Comparison of ENCODE assay signal across 8 cellular contexts in the genomic region with DNA sequence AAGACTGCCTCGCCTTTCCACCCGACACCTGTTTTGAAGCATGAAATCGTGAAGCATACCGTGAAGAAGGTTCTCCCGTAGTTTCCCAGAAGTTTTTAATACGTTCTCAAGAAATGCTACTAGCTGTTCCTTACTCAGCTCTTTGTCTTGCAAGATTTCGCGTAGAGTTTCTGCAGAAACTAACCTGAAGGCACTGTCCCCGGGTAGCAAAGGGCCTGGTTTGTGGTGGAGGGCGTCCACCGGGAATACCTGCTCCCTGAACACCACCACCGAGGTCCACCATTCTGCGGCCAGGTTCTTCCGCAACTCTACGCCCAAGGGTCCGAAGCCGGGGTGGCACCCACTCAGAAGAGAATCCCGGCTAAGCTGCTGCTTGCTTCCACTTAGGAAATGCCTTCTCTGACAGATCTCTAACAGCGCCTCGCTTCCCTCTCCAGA. TPM values are rescaled to one million over a fixed set of nuclear protein-coding genes. Genes with fewer than 3 reads are reported as not detected.
DNase-seq lines count a peak whose midpoint lies in the region; ATAC-seq and TF ChIP-seq lines count a peak whose summit lies in the region.

No MANE protein-coding gene starts in this region.

- H3K9me3 ChIP-seq in breast epithelium = no peaks in the 10 kb centered on the region

- peak; percentile 47 for DNase-seq in CD14-positive monocyte (ENCODE audit: low spot score)
- no peak for DNase-seq in HL-60 (ENCODE audit: low read depth in 1 of 2, low spot score in 1 of 2)
- no peak for DNase-seq in breast epithelium (ENCODE audit: low spot score in 2 of 2)
- DNase-seq in mesothelial cell of epicardium (ENCODE audit: low spot score in 2 of 2, unreplicated experiment in 2 of 2) = peak in 1 of 2 experiments; percentile 19
- DNase-seq in NCI-H2029 treated with DMSO at 0.1 percent for 48 hours (lab: John Stamatoyannopoulos, UW) = no peak
- no peak for DNase-seq in NCI-H1105 treated with DMSO at 0.1 percent for 48 hours (lab: John Stamatoyannopoulos, UW)
- DNase-seq in DMS114 treated with DMSO at 0.1 percent for 48 hours (lab: John Stamatoyannopoulos, UW; ENCODE audit: unreplicated experiment) = no peak

- no peak for TF ChIP-seq CTCF in CD14-positive monocyte (IDR thresholded peaks at IDR 0.05)
- TF ChIP-seq CTCF in HL-60 (IDR thresholded peaks at IDR 0.05; ENCODE audit: insufficient read depth, low read length) = no peak
- TF ChIP-seq CTCF in breast epithelium (IDR thresholded peaks at IDR 0.05) = no peak
- TF ChIP-seq CTCF in mesothelial cell of epicardium (IDR thresholded peaks at IDR 0.05; ENCODE audit: unreplicated experiment) = no peak

- H3K27me3 Mint-ChIP-seq in CD14-positive monocyte (ENCODE audit: low read depth in 3 of 3) (peaks cover 0 to 2% (median 0%) of the 10 kb centered on the region in 3 donors), mesothelial cell of epicardium (ENCODE audit: low read depth) (no peaks in the 10 kb centered on the region)

- ATAC-seq in HG03139 (IDR thresholded peaks at IDR 0.05; ENCODE audit: unreplicated experiment) = no peak

- H3K27ac ChIP-seq in HL-60 (replicated peaks) (peak overlapping the region; percentile 86), breast epithelium (peak overlapping the region; percentile 84 to 87)

- H3K36me3 ChIP-seq in breast epithelium = peaks cover 1% of the 10 kb centered on the region

- H3K27me3 ChIP-seq in HL-60 (ENCODE audit: insufficient read depth, poor library complexity, severe bottlenecking) (no peaks in the 10 kb centered on the region), breast epithelium (no peaks in the 10 kb centered on the region)

- H3K4me3 Mint-ChIP-seq in CD14-positive monocyte (peak overlapping the region; percentile 99 to 100), mesothelial cell of epicardium (peak overlapping the region; percentile 96)

- H3K4me1 ChIP-seq in breast epithelium = peaks cover 0 to 5% of the 10 kb centered on the region in 2 donors

- TF ChIP-seq POLR2A in breast epithelium (IDR thresholded peaks at IDR 0.05) = no peak

- H3K4me3 ChIP-seq in HL-60 (replicated peaks; ENCODE audit: insufficient read depth, low read length) = peak overlapping the region; percentile 75
- H3K4me3 ChIP-seq in breast epithelium = peak overlapping the region; percentile 62 to 82 (median 72)

- H3K36me3 Mint-ChIP-seq in CD14-positive monocyte = peaks cover 43 to 54% of the 10 kb centered on the region in 2 donors
- H3K36me3 Mint-ChIP-seq in mesothelial cell of epicardium = peaks cover 33% of the 10 kb centered on the region

- H3K27ac Mint-ChIP-seq in CD14-positive monocyte = peak overlapping the region; percentile 96 to 99 (median 98)
- H3K27ac Mint-ChIP-seq in mesothelial cell of epicardium = peak overlapping the region; percentile 98

- H3K9me3 Mint-ChIP-seq in CD14-positive monocyte = peaks cover 0 to 1% (median 0%) of the 10 kb centered on the region in 7 donors
- no peaks in the 10 kb centered on the region for H3K9me3 Mint-ChIP-seq in mesothelial cell of epicardium

- intact Hi-C loops in CD14-positive monocyte (cut with micrococcal nuclease) = loop anchor here in 1 of 2 donors (10.0 kb wide), 1 partner anchor 192 kb away; no protein-coding TSS in a partner anchor
- intact Hi-C loops in breast epithelium (cut with DNase I; ENCODE audit: low total_unique reads) = no loop called here

- H3K4me1 Mint-ChIP-seq in CD14-positive monocyte (peaks cover 54% of the 10 kb centered on the region), mesothelial cell of epicardium (peaks cover 36% of the 10 kb centered on the region)

RNA-seq across cellular contexts. Expression of a gene that starts 0.5 kb away (rescaled TPM):
- 1 to 10 TPM in 1 of 2 donors, under 1 TPM in 1; 0.85 to 1.7 TPM for polyA plus RNA-seq in CD14-positive monocyte
- total RNA-seq in breast epithelium (10 to 100 TPM in 2 of 3 donors, 1 to 10 TPM in 1; 3.2 to 18.7 (median 12.8) TPM), mesothelial cell of epicardium (30.9 to 32.2 TPM (median 31.7 TPM) in 3 replicates)

RNA-seq across cellular contexts. Expression of a gene that starts 9.7 kb away (rescaled TPM):
- polyA plus RNA-seq in CD14-positive monocyte = 100 to 1,000 TPM; 642 to 777 TPM
- total RNA-seq in breast epithelium (100 to 1,000 TPM; 616 to 794 (median 655) TPM), mesothelial cell of epicardium (886 to 925 TPM (median 921 TPM) in 3 replicates)

RNA-seq across cellular contexts. Expression of a gene that starts 10.4 kb away (rescaled TPM):
- polyA plus RNA-seq in CD14-positive monocyte = 1 to 10 TPM; 4.6 to 5.0 TPM
- total RNA-seq in breast epithelium = 10 to 100 TPM; 56.5 to 74.4 (median 73.2) TPM
- 128 to 135 TPM (median 132 TPM) in 3 replicates for total RNA-seq in mesothelial cell of epicardium

RNA-seq across cellular contexts. Expression of a gene that starts 47.5 kb away (rescaled TPM):
- polyA plus RNA-seq in CD14-positive monocyte = 10 to 100 TPM; 72.0 to 95.2 TPM
- 1 to 10 TPM; 3.1 to 8.3 (median 4.3) TPM for total RNA-seq in breast epithelium
- total RNA-seq in mesothelial cell of epicardium = 0.40 to 0.54 TPM in 2 of 3 replicates, not detected in the other
